18 cellular contexts compared by ENCODE assay signal in genomic region chr9:125525846-125526619, GRCh38.
DNase-seq lines count a peak whose midpoint lies in the region; ATAC-seq lines count a peak whose summit lies in the region.
"Had no signal": no experiment of that assay in that cellular context is flagged by ENCODE, and none has a peak within 500 bp of the region (broad histone marks: within the 10 kb centered on the region; RNA-seq: fewer than 3 reads in every experiment).

No MANE protein-coding gene starts in this region.

- DNase-seq in ELR (ENCODE audit: low read depth), result peak; percentile 26
- DNase-seq in RPMI7951 (ENCODE audit: low read depth), result peak; percentile 47
- DNase-seq in fibroblast of peridontal ligament (ENCODE audit: extremely low read depth), result peak; percentile 80
- no peak for DNase-seq in trophoblast cell
- no peak for DNase-seq in NCI-H774 (lab: John Stamatoyannopoulos, UW)
- DNase-seq in activated CD4-positive, alpha-beta T cell treated with anti-CD3 and anti-CD28 coated beads, Interleukin-2, amount 10 ng/mL, durations not matched to agents 24 days and 14 days, result no peak
- DNase-seq: activated CD4-positive, alpha-beta T cell treated with anti-CD3 and anti-CD28 coated beads for 36 hours; activated T-cell treated with anti-CD3 and anti-CD28 coated beads, Interleukin-2, amount 50 U/mL, for 72 hours; aorta; H9; NCI-H2171 treated with DMSO at 0.1 percent for 48 hours; stimulated activated CD4-positive, alpha-beta T cell treated with anti-CD3 and anti-CD28 coated beads, Interleukin-1b, Interleukin-23, amount 100 ng/mL, for 48 hours; SW 1271 had no signal

- no peaks in the 10 kb centered on the region for H3K27me3 ChIP-seq in trophoblast cell (ENCODE audit: insufficient read depth, low read length)

- no CpG with 5 or more reads among the region's 6 CpGs for WGBS in trophoblast cell (ENCODE audit: extremely low coverage, insufficient coverage, insufficient read length)

- no peak overlapping the region for H2AFZ ChIP-seq in trophoblast cell (ENCODE audit: insufficient read depth, low read length, poor library complexity)
- H2AFZ ChIP-seq: parathyroid adenoma had no signal

- H4K91ac ChIP-seq in trophoblast cell (ENCODE audit: low read depth, low read length), result no peak overlapping the region

- ATAC-seq in HG03139 (IDR thresholded peaks at IDR 0.05; ENCODE audit: unreplicated experiment) (no peak), HG02623 (IDR thresholded peaks at IDR 0.05; ENCODE audit: unreplicated experiment) (no peak)
- ATAC-seq: activated CD4-positive, alpha-beta T cell treated with anti-CD3 and anti-CD28 coated beads for 36 hours; activated T-cell treated with anti-CD3 and anti-CD28 coated beads, Interleukin-2, amount 50 U/mL, for 72 hours had no signal

- no peak overlapping the region for H3K4me3 Mint-ChIP-seq in activated CD4-positive, alpha-beta T cell treated with anti-CD3 and anti-CD28 coated beads, Interleukin-2, amount 10 ng/mL, durations not matched to agents 24 days and 14 days
- H3K4me3 Mint-ChIP-seq: activated CD4-positive, alpha-beta T cell treated with anti-CD3 and anti-CD28 coated beads for 36 hours; CD14-positive monocyte; H9; mesothelial cell of epicardium had no signal

- intact Hi-C loops in activated CD4-positive, alpha-beta T cell treated with anti-CD3 and anti-CD28 coated beads, Interleukin-2, amount 10 ng/mL, durations not matched to agents 24 days and 14 days (cut with micrococcal nuclease), result loop anchor here (10.0 kb wide), 2 partner anchors 329 to 989 kb away; no protein-coding TSS in a partner anchor

- no peaks in the 10 kb centered on the region for H3K36me3 ChIP-seq in trophoblast cell (ENCODE audit: control insufficient read depth in 1 of 2, insufficient read depth in 2 of 2, low read length in 2 of 2)

- H3K4me1 ChIP-seq in trophoblast cell (ENCODE audit: control insufficient read depth in 1 of 2, insufficient read depth in 2 of 2, low read length in 2 of 2), result peaks cover 5 to 7% of the 10 kb centered on the region in 2 experiments
- H3K4me1 ChIP-seq: parathyroid adenoma had no signal

- no peak overlapping the region for H3K18ac ChIP-seq in trophoblast cell (ENCODE audit: low read length)

- peak overlapping the region; percentile 43 for H2BK12ac ChIP-seq in trophoblast cell (ENCODE audit: low read length)

- no peak overlapping the region for H2BK120ac ChIP-seq in trophoblast cell (ENCODE audit: insufficient read depth, low read length, poor library complexity)

- H2AK5ac ChIP-seq in trophoblast cell (ENCODE audit: low read length), result no peak overlapping the region

- no peak overlapping the region for H4K8ac ChIP-seq in trophoblast cell (ENCODE audit: low read depth, low read length)

- no peak overlapping the region for H3K9ac ChIP-seq in trophoblast cell (ENCODE audit: low read length)
- H3K9ac ChIP-seq: parathyroid adenoma had no signal

- H3K4me1 Mint-ChIP-seq in activated CD4-positive, alpha-beta T cell treated with anti-CD3 and anti-CD28 coated beads, Interleukin-2, amount 10 ng/mL, durations not matched to agents 24 days and 14 days, result peaks cover 64% of the 10 kb centered on the region

- H3K4me2 ChIP-seq in trophoblast cell (ENCODE audit: low read length), result no peak overlapping the region

- H3K36me3 Mint-ChIP-seq in activated CD4-positive, alpha-beta T cell treated with anti-CD3 and anti-CD28 coated beads, Interleukin-2, amount 10 ng/mL, durations not matched to agents 24 days and 14 days (ENCODE audit: low read depth), result peaks cover 26% of the 10 kb centered on the region

- H3K9me3 ChIP-seq in trophoblast cell (ENCODE audit: insufficient read depth, low read depth, low read length), result peaks cover 1% of the 10 kb centered on the region

- H3K27ac Mint-ChIP-seq in activated CD4-positive, alpha-beta T cell treated with anti-CD3 and anti-CD28 coated beads, Interleukin-2, amount 10 ng/mL, durations not matched to agents 24 days and 14 days, result no peak overlapping the region
- H3K27ac Mint-ChIP-seq: activated CD4-positive, alpha-beta T cell treated with anti-CD3 and anti-CD28 coated beads for 36 hours; mesothelial cell of epicardium had no signal

- no peaks in the 10 kb centered on the region for H3K79me1 ChIP-seq in trophoblast cell (ENCODE audit: low read length)

- H3K4ac ChIP-seq in trophoblast cell (ENCODE audit: low read depth, low read length), result no peak overlapping the region

- no peak overlapping the region for H3K23ac ChIP-seq in trophoblast cell (ENCODE audit: low read length)

- H3K9me3 Mint-ChIP-seq in activated CD4-positive, alpha-beta T cell treated with anti-CD3 and anti-CD28 coated beads, Interleukin-2, amount 10 ng/mL, durations not matched to agents 24 days and 14 days, result peaks cover 3% of the 10 kb centered on the region
- H3K9me3 Mint-ChIP-seq: activated T-cell treated with anti-CD3 and anti-CD28 coated beads, Interleukin-2, amount 50 U/mL, for 72 hours; CD14-positive monocyte; H9; mesothelial cell of epicardium had no signal

- no peak overlapping the region for H3K27ac ChIP-seq in trophoblast cell (ENCODE audit: low read depth, low read length)
- H3K27ac ChIP-seq: parathyroid adenoma had no signal

- no peak overlapping the region for H3K4me3 ChIP-seq in trophoblast cell (ENCODE audit: low read depth, low read length)

- H2BK5ac ChIP-seq in trophoblast cell (ENCODE audit: low read depth, low read length, poor library complexity), result no peak overlapping the region

- no peak overlapping the region for H3K14ac ChIP-seq in trophoblast cell (ENCODE audit: low read length)

- no peaks in the 10 kb centered on the region for H3K79me2 ChIP-seq in trophoblast cell (ENCODE audit: control insufficient read depth, insufficient read depth, low read length, poor library complexity)
- H3K79me2 ChIP-seq: parathyroid adenoma had no signal

- H3K27me3 Mint-ChIP-seq in activated CD4-positive, alpha-beta T cell treated with anti-CD3 and anti-CD28 coated beads, Interleukin-2, amount 10 ng/mL, durations not matched to agents 24 days and 14 days, result no peaks in the 10 kb centered on the region
- H3K27me3 Mint-ChIP-seq: activated CD4-positive, alpha-beta T cell treated with anti-CD3 and anti-CD28 coated beads for 36 hours had no signal

- no peak overlapping the region for H4K12ac ChIP-seq in trophoblast cell (ENCODE audit: low read depth, low read length)

Comparison
In these comparisons a context has a peak if more than half of its experiments do, and no peak if none do; other contexts are left out.
1. DNase-seq: peak in ELR (single experiment), RPMI7951 (single experiment) and fibroblast of peridontal ligament (single experiment); none in trophoblast cell (0 of 2), NCI-H774 (single experiment) and activated CD4-positive, alpha-beta T cell treated with anti-CD3 and anti-CD28 coated beads, Interleukin-2, amount 10 ng/mL, durations not matched to agents 24 days and 14 days (single experiment).